Comparison of ENCODE assay signal across 15 cellular contexts in the genomic region with DNA sequence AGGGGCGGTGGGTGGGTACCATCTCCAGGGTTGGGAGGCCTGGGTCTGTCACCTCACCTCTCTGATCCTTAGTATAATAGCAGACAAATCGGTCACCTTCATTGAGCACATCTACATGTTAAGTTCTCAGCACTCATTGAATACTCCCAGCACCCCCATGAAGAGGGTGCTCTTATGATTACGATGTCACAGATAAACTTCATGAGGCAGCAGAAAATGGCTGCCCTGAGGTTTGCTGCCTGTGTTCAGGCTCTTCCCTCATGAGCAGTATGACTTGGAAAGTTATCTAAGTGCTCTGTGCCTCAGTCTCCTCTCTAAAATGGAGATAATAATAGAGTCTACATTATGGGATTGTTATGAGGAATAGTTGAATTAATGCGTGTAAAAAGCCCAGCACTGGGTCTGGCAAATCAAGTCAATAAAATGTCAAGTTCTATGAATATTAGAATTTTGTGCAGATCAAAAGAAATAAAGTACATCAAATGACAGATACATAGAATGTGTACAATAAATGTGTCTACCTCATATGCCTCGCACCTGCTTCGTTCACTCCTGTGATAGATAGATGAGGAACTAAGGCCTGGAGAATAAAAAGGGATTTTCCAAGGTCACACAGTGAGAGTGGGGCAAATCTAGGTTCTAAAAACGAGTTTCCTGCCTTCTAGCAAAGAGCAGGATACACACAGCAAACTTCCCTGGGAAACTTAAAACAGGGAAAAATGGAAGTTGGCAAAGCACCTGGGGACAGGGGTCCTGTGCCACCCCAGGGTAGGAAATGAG.
DNase-seq lines count a peak whose midpoint lies in the region; ATAC-seq and TF ChIP-seq lines count a peak whose summit lies in the region.
"Had no signal": no experiment of that assay in that cellular context is flagged by ENCODE, and none has a peak within 500 bp of the region (broad histone marks: within the 10 kb centered on the region; RNA-seq: fewer than 3 reads in every experiment).

No MANE protein-coding gene starts in this region.

- H3K27me3 ChIP-seq in PC-9 (ENCODE audit: insufficient read depth, low read depth) (no peaks in the 10 kb centered on the region), trophoblast cell (ENCODE audit: insufficient read depth, low read length) (no peaks in the 10 kb centered on the region), right cardiac atrium (ENCODE audit: control insufficient read depth, insufficient read depth) (no peaks in the 10 kb centered on the region)
- no peaks in the 10 kb centered on the region for H3K27me3 ChIP-seq in CD8-positive, alpha-beta memory T cell (ENCODE audit: insufficient read depth, low read length, poor library complexity, severe bottlenecking)

- H2AFZ ChIP-seq in PC-9 (no peak overlapping the region), trophoblast cell (ENCODE audit: insufficient read depth, low read length, poor library complexity) (no peak overlapping the region)

- H3K4me3 ChIP-seq in PC-9 = no peak overlapping the region
- H3K4me3 ChIP-seq in trophoblast cell (ENCODE audit: low read depth, low read length) = no peak overlapping the region
- H3K4me3 ChIP-seq in right cardiac atrium (ENCODE audit: low read length) = no peak overlapping the region
- H3K4me3 ChIP-seq in CD8-positive, alpha-beta memory T cell (ENCODE audit: low read length) = no peak overlapping the region
- H3K4me3 ChIP-seq: SK-N-MC had no signal

- H3K36me3 Mint-ChIP-seq in CD8-positive, alpha-beta memory T cell = no peaks in the 10 kb centered on the region

- no peak overlapping the region for H2BK120ac ChIP-seq in trophoblast cell (ENCODE audit: insufficient read depth, low read length, poor library complexity)

- H3K23ac ChIP-seq in trophoblast cell (ENCODE audit: low read length) = no peak overlapping the region

- H3K9me3 ChIP-seq in PC-9 (ENCODE audit: insufficient read depth, low read depth) = no peaks in the 10 kb centered on the region
- H3K9me3 ChIP-seq in trophoblast cell (ENCODE audit: insufficient read depth, low read depth, low read length) = peaks cover 1% of the 10 kb centered on the region
- H3K9me3 ChIP-seq in right cardiac atrium (ENCODE audit: control insufficient read depth, low read length) = no peaks in the 10 kb centered on the region
- H3K9me3 ChIP-seq in CD8-positive, alpha-beta memory T cell (ENCODE audit: low read length) = no peaks in the 10 kb centered on the region

- H4K8ac ChIP-seq in trophoblast cell (ENCODE audit: low read depth, low read length) = no peak overlapping the region

- no peaks in the 10 kb centered on the region for H4K20me1 ChIP-seq in PC-9 (ENCODE audit: insufficient read depth)

- H3K4me1 ChIP-seq in PC-9 (replicated peaks; ENCODE audit: insufficient read depth) = no peaks in the 10 kb centered on the region
- H3K4me1 ChIP-seq in trophoblast cell (ENCODE audit: control insufficient read depth in 1 of 2, insufficient read depth in 2 of 2, low read length in 2 of 2) = peaks cover 6 to 9% of the 10 kb centered on the region in 2 experiments
- H3K4me1 ChIP-seq in right cardiac atrium (ENCODE audit: control insufficient read depth, insufficient read depth, low read length) = no peaks in the 10 kb centered on the region
- no peaks in the 10 kb centered on the region for H3K4me1 ChIP-seq in CD8-positive, alpha-beta memory T cell (ENCODE audit: insufficient read depth, low read length)

- no peak overlapping the region for H3K4me3 Mint-ChIP-seq in CD8-positive, alpha-beta memory T cell
- H3K4me3 Mint-ChIP-seq: HFFc6, T-cell had no signal

- CTCF ChIA-PET in PC-9 (lab: Charles Lee) = no interaction called here
- CTCF ChIA-PET in CD8-positive, alpha-beta memory T cell (lab: Charles Lee) = no interaction called here

- WGBS in trophoblast cell (ENCODE audit: extremely low coverage, insufficient coverage, insufficient read length) = no CpG with 5 or more reads among the region's 7 CpGs
- 85% methylated on average over 7 of the region's 7 CpGs for WGBS in right cardiac atrium

- BruUV-seq in PC-9 (replicated peaks; lab: Mats Ljungman, UMichigan) = no TSS peak

- H2BK5ac ChIP-seq in trophoblast cell (ENCODE audit: low read depth, low read length, poor library complexity) = no peak overlapping the region

- H4K12ac ChIP-seq in trophoblast cell (ENCODE audit: low read depth, low read length) = no peak overlapping the region

- intact Hi-C loops in PC-9 (cut with micrococcal nuclease; ENCODE audit: unreplicated experiment) = loop anchor here (1.0 to 5.0 kb wide), 5 partner anchors 89 to 503 kb away; no protein-coding TSS in a partner anchor
- intact Hi-C loops in right cardiac atrium (cut with DNase I) = no loop called here

- H3K79me2 ChIP-seq in PC-9 (ENCODE audit: low read depth) (no peaks in the 10 kb centered on the region), trophoblast cell (ENCODE audit: control insufficient read depth, insufficient read depth, low read length, poor library complexity) (no peaks in the 10 kb centered on the region)

- H4K91ac ChIP-seq in trophoblast cell (ENCODE audit: low read depth, low read length) = no peak overlapping the region

- H3K36me3 ChIP-seq in PC-9 (ENCODE audit: low read depth) (no peaks in the 10 kb centered on the region), trophoblast cell (ENCODE audit: control insufficient read depth in 1 of 2, insufficient read depth in 2 of 2, low read length in 2 of 2) (no peaks in the 10 kb centered on the region)
- no peaks in the 10 kb centered on the region for H3K36me3 ChIP-seq in CD8-positive, alpha-beta memory T cell (ENCODE audit: insufficient read depth, low read length)

- H3K27ac Mint-ChIP-seq in CD8-positive, alpha-beta memory T cell = no peak overlapping the region
- H3K27ac Mint-ChIP-seq: HFFc6, T-cell had no signal

- H3K4me2 ChIP-seq in PC-9 (peak overlapping the region; percentile 22; the same call in 1 of the 2 replicates), trophoblast cell (ENCODE audit: low read length) (no peak overlapping the region)

- H3K27me3 Mint-ChIP-seq in CD8-positive, alpha-beta memory T cell = peaks cover 13 to 30% of the 10 kb centered on the region in 2 donors

- H2AK5ac ChIP-seq in trophoblast cell (ENCODE audit: low read length) = no peak overlapping the region

- H3K9me3 Mint-ChIP-seq in CD8-positive, alpha-beta memory T cell = peaks cover 0 to 6% (median 3%) of the 10 kb centered on the region in 5 donors

- DNase-seq in PC-9 (no peak), trophoblast cell (no peak), right cardiac atrium (no peak)
- DNase-seq in CD8-positive, alpha-beta memory T cell = no peak
- DNase-seq: DMS153, HFFc6, NCI-H1436 treated with DMSO at 0.1 percent for 48 hours, NCI-H2029 treated with DMSO at 0.1 percent for 48 hours, Right ventricle myocardium superior, T-cell had no signal

- no peak overlapping the region for H3K4ac ChIP-seq in trophoblast cell (ENCODE audit: low read depth, low read length)

- ATAC-seq in GM18508 (IDR thresholded peaks at IDR 0.05; ENCODE audit: insufficient read depth, unreplicated experiment) (peak; percentile 26), HG02798 (IDR thresholded peaks at IDR 0.05; ENCODE audit: poor library complexity, unreplicated experiment) (peak; percentile 34), right cardiac atrium (no peak), GM21360 (IDR thresholded peaks at IDR 0.05; ENCODE audit: unreplicated experiment) (no peak)
- ATAC-seq: T-cell had no signal

- no peaks in the 10 kb centered on the region; the same call in 1 of the 2 replicates for H3K9me2 ChIP-seq in PC-9 (ENCODE audit: insufficient read depth)

- H3K4me1 Mint-ChIP-seq in CD8-positive, alpha-beta memory T cell = no peaks in the 10 kb centered on the region
- H3K4me1 Mint-ChIP-seq: T-cell had no signal

- H3K9ac ChIP-seq in trophoblast cell (ENCODE audit: low read length) = no peak overlapping the region

- no peak overlapping the region for H3K14ac ChIP-seq in trophoblast cell (ENCODE audit: low read length)

- no peak overlapping the region for H3K18ac ChIP-seq in trophoblast cell (ENCODE audit: low read length)

- peaks cover 2% of the 10 kb centered on the region for H3K79me1 ChIP-seq in trophoblast cell (ENCODE audit: low read length)

- no peak overlapping the region for H3K27ac ChIP-seq in PC-9
- H3K27ac ChIP-seq in trophoblast cell (ENCODE audit: low read depth, low read length) = peak overlapping the region; percentile 23
- no peak overlapping the region for H3K27ac ChIP-seq in right cardiac atrium (ENCODE audit: low read length)
- no peak overlapping the region for H3K27ac ChIP-seq in CD8-positive, alpha-beta memory T cell (ENCODE audit: low read depth, low read length)
- H3K27ac ChIP-seq: C4-2B, SK-N-MC had no signal

- H2BK12ac ChIP-seq in trophoblast cell (ENCODE audit: low read length) = peak overlapping the region; percentile 63

- no peaks in the 10 kb centered on the region for H3F3A ChIP-seq in PC-9 (ENCODE audit: insufficient read depth, low read depth)

- TF ChIP-seq CTCF in PC-9 (conservative IDR thresholded peaks at IDR 0.05) = no peak

- POLR2A ChIA-PET in PC-9 (lab: Charles Lee; ENCODE audit: unreplicated experiment) = no interaction called here
- POLR2A ChIA-PET in CD8-positive, alpha-beta memory T cell (lab: Charles Lee) = no interaction called here

Comparison
In these comparisons a context has a peak if more than half of its experiments do, and no peak if none do; other contexts are left out.
1. ATAC-seq: peak in GM18508 (single experiment) and HG02798 (single experiment); none in right cardiac atrium (0 of 2) and GM21360 (single experiment).